24 cellular contexts compared by ENCODE assay signal in the genomic region with DNA sequence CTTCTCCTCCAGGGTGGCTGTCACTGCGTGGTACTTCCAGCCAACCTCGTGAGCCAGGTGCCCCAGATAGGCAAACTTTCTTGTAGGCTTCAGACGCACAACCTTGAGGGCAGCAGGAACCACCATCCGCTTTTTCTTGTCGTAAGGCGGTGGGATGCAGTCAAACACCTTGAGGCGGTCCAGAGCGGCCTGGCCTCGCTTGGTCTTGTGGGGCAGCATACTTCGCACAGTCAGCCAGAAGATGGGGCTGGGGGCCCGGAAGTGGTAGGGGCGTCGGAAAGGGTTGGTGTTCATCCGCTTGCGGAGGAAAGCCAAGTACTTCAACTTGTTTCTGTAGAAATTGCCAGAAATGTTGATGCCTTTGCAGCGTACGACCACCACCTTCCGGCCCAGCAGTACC.
"Had no signal": no experiment of that assay in that cellular context is flagged by ENCODE, and none has a peak within 500 bp of the region (broad histone marks: within the 10 kb centered on the region; RNA-seq: fewer than 3 reads in every experiment).

No MANE protein-coding gene starts in this region.

- ATAC-seq: Panc1, PC-3, SK-N-SH treated with all-trans-retinoic acid at 6 μM for 48 hours had no signal

- DNase-seq: Karpas-422, KG1, MG63, NCI-H1092, NCI-H1105 treated with DMSO at 0.1 percent for 48 hours, NCI-H1417 treated with DMSO at 0.1 percent for 48 hours, NCI-H146, NCI-H1694 treated with DMSO at 0.1 percent for 48 hours, NCI-H1930, NCI-H2081 treated with DMSO at 0.1 percent for 48 hours, NCI-H2171, NCI-H226, NCI-H446, NCI-H510A, NCI-H524 treated with DMSO at 0.1 percent for 48 hours, NCI-H69, NCI-H774, PC-3, SHP77 treated with DMSO at 0.1 percent for 48 hours, SJCRH30 had no signal

- H3K27me3 ChIP-seq: MG63, SJCRH30 had no signal

- H3K4me3 ChIP-seq: MG63, SJCRH30 had no signal

- H3K27ac ChIP-seq: HL-60, RWPE1, SJCRH30 had no signal

- H3K4me1 ChIP-seq: SJCRH30 had no signal

- H3K9me3 ChIP-seq: MG63, SJCRH30 had no signal
